ENCODE assay signal across 1 cellular context in the genomic region with DNA sequence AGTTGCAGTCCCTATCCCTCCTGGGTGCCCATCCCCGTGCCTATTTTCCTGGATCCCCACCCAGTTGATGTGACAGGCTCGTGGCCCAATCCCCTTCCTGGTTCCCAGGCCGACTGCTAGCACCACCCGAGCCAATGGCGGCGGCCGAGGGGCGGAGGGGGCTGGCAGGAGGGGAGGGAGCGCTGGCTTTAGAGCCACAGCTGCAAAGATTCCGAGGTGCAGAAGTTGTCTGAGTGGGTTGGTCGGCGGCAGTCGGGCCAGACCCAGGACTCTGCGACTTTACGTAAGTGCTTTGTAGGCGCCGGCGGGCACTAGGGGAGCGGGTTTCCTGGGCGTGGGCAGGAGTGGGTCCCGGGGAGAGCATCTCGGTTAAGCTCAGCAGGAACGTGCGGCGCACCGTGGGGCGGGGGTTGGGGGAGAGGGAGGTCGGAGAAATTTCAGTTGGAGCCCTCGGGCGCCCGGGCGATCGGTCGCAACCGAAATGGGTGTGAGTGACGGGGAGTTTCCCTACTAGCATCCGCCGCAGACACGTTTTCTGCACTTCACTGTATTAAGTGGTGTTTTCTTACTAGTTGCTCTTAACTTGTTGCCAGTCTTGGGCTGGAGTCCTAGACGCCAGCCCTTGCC.
A peak's percentile ranks its signal among the peaks of the same experiment; 100 is the strongest.
TF ChIP-seq lines count a peak whose summit lies in the region.

Gene PLS3 (plus strand): TSS at position 197 of the 627 bp plus-strand sequence. CDS start 49,077 bp downstream, outside the sequence.

TF ChIP-seq in WTC11, 78 proteins besides CTCF, POLR2A, EP300 and RAD21 (continued from another document):
- TF ChIP-seq, protein P1, sequence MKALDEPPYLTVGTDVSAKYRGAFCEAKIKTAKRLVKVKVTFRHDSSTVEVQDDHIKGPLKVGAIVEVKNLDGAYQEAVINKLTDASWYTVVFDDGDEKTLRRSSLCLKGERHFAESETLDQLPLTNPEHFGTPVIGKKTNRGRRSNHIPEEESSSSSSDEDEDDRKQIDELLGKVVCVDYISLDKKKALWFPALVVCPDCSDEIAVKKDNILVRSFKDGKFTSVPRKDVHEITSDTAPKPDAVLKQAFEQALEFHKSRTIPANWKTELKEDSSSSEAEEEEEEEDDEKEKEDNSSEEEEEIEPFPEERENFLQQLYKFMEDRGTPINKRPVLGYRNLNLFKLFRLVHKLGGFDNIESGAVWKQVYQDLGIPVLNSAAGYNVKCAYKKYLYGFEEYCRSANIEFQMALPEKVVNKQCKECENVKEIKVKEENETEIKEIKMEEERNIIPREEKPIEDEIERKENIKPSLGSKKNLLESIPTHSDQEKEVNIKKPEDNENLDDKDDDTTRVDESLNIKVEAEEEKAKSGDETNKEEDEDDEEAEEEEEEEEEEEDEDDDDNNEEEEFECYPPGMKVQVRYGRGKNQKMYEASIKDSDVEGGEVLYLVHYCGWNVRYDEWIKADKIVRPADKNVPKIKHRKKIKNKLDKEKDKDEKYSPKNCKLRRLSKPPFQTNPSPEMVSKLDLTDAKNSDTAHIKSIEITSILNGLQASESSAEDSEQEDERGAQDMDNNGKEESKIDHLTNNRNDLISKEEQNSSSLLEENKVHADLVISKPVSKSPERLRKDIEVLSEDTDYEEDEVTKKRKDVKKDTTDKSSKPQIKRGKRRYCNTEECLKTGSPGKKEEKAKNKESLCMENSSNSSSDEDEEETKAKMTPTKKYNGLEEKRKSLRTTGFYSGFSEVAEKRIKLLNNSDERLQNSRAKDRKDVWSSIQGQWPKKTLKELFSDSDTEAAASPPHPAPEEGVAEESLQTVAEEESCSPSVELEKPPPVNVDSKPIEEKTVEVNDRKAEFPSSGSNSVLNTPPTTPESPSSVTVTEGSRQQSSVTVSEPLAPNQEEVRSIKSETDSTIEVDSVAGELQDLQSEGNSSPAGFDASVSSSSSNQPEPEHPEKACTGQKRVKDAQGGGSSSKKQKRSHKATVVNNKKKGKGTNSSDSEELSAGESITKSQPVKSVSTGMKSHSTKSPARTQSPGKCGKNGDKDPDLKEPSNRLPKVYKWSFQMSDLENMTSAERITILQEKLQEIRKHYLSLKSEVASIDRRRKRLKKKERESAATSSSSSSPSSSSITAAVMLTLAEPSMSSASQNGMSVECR (CRISPR knock-in tag; IDR thresholded peaks at IDR 0.05; ENCODE audit: borderline replicate concordance): no peak
- TF ChIP-seq ELF4 (CRISPR knock-in tag; IDR thresholded peaks at IDR 0.05; ENCODE audit: low read depth) (no peak), JAZF1 (CRISPR knock-in tag; IDR thresholded peaks at IDR 0.05) (no peak), RORB (CRISPR knock-in tag; IDR thresholded peaks at IDR 0.05) (no peak), ATF1 (CRISPR knock-in tag; IDR thresholded peaks at IDR 0.05) (no peak), E2F4 (CRISPR knock-in tag; IDR thresholded peaks at IDR 0.05; ENCODE audit: borderline replicate concordance, low read depth) (no peak), ZNF396 (CRISPR knock-in tag; IDR thresholded peaks at IDR 0.05; ENCODE audit: borderline replicate concordance) (no peak), KAT7 (CRISPR knock-in tag; IDR thresholded peaks at IDR 0.05; ENCODE audit: borderline replicate concordance) (0 out of 2 replicates have a peak, but pooled peaks have one; percentile 18)
- TF ChIP-seq, protein P2, sequence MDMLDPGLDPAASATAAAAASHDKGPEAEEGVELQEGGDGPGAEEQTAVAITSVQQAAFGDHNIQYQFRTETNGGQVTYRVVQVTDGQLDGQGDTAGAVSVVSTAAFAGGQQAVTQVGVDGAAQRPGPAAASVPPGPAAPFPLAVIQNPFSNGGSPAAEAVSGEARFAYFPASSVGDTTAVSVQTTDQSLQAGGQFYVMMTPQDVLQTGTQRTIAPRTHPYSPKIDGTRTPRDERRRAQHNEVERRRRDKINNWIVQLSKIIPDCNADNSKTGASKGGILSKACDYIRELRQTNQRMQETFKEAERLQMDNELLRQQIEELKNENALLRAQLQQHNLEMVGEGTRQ (CRISPR knock-in tag; IDR thresholded peaks at IDR 0.05): peak; percentile 17; the same call in 1 of the 2 replicates
- TF ChIP-seq, protein P3, sequence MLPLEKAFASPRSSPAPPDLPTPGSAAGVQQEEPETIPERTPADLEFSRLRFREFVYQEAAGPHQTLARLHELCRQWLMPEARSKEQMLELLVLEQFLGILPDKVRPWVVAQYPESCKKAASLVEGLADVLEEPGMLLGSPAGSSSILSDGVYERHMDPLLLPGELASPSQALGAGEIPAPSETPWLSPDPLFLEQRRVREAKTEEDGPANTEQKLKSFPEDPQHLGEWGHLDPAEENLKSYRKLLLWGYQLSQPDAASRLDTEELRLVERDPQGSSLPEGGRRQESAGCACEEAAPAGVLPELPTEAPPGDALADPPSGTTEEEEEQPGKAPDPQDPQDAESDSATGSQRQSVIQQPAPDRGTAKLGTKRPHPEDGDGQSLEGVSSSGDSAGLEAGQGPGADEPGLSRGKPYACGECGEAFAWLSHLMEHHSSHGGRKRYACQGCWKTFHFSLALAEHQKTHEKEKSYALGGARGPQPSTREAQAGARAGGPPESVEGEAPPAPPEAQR (CRISPR knock-in tag; IDR thresholded peaks at IDR 0.05): no peak
